Comparison of ENCODE assay signal across 29 cellular contexts in the genomic region with DNA sequence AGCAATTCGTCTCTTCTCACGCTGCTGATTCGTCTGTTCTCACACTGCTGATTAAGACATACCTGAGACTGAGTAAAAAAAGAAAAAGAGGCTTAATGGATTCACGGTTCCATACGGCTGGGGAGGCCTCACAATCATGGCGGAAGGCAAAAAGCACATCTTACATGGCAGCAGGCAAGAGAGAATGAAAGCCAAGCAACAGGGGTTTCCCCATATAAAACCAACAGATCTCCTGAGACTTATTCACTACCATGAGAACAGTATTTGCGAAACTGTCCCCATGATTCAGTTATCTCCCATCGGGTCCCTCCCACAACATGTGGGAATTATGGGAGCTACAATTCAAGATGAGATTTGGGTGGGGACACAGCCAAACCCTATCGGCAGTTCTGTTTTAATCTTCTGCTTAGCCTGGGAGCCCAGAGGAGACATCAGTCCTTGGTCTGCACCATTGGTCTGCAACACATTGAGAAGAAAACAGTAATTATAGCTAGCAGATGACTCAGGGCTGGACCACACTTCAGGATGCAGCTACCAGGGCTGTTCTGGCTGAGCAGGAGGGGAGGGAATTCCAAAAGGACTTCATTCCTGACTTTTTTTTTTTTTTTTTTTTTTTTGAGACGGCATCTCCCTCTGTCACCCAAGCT.
DNase-seq lines count a peak whose midpoint lies in the region; ATAC-seq and TF ChIP-seq lines count a peak whose summit lies in the region.
"Had no signal": no experiment of that assay in that cellular context is flagged by ENCODE, and none has a peak within 500 bp of the region (broad histone marks: within the 10 kb centered on the region; RNA-seq: fewer than 3 reads in every experiment).

No MANE protein-coding gene starts in this region.

- no peak overlapping the region for H2BK20ac ChIP-seq in IMR-90 (ENCODE audit: low read depth, low read length)

- TF ChIP-seq CTCF in AG10803 (conservative IDR thresholded peaks at IDR 0.05; ENCODE audit: low read length) (no peak), IMR-90 (conservative IDR thresholded peaks at IDR 0.05; ENCODE audit: low read depth, low read length) (no peak), choroid plexus epithelial cell (conservative IDR thresholded peaks at IDR 0.05; ENCODE audit: low read depth, low read length) (no peak)
- no peak for TF ChIP-seq CTCF in activated CD8-positive, alpha-beta T cell treated with anti-CD3 and anti-CD28 coated beads for 36 hours (IDR thresholded peaks at IDR 0.05)

- dilution Hi-C loops in IMR-90 (cut with HindIII; ENCODE audit: low sequenced_read_pairs, unreplicated experiment), result no loop called here

- H3K4me3 ChIP-seq in AG10803 (ENCODE audit: low read length) (no peak overlapping the region), IMR-90 (ENCODE audit: insufficient read depth, low read depth, low read length) (no peak overlapping the region), choroid plexus epithelial cell (ENCODE audit: low read depth, low read length) (no peak overlapping the region)
- H3K4me3 ChIP-seq: lung had no signal

- H2BK15ac ChIP-seq in IMR-90 (ENCODE audit: low read depth, low read length), result no peak overlapping the region

- no peak overlapping the region for H2BK120ac ChIP-seq in IMR-90 (ENCODE audit: low read depth, low read length)

- no peaks in the 10 kb centered on the region for H4K20me1 ChIP-seq in IMR-90 (ENCODE audit: insufficient read depth, low read length)

- no peak overlapping the region for H4K8ac ChIP-seq in IMR-90 (ENCODE audit: low read depth in 2 of 2, low read length in 2 of 2)

- 93% methylated on average over 3 of the region's 10 CpGs; no CpG with 5 or more reads in 1 of the 2 experiments for WGBS in IMR-90 (ENCODE audit: extremely low coverage in 2 of 2, insufficient read length in 1 of 2), 2 experiments

- peak; percentile 59 for DNase-seq in AG10803 (ENCODE audit: low read depth)
- DNase-seq in IMR-90, result no peak
- DNase-seq in choroid plexus epithelial cell (ENCODE audit: low read depth), result peak; percentile 17
- peak; percentile 71 for DNase-seq in islet precursor cell
- no peak for DNase-seq in NCI-H128 (lab: John Stamatoyannopoulos, UW; ENCODE audit: unreplicated experiment)
- no peak for DNase-seq in activated T-cell treated with anti-CD3 and anti-CD28 coated beads, Interleukin-2, amount 50 U/mL, for 24 hours
- DNase-seq in activated CD8-positive, alpha-beta T cell treated with anti-CD3 and anti-CD28 coated beads for 36 hours, result no peak
- no peak for DNase-seq in NCI-H524 treated with DMSO at 0.1 percent for 48 hours (lab: John Stamatoyannopoulos, UW)
- DNase-seq: activated CD4-positive, alpha-beta T cell treated with anti-CD3 and anti-CD28 coated beads, Interleukin-2, amount 50 U/mL, for 4 hours; Caco-2; DMS79; GF-D8; GOT3; kidney glomerular epithelial cell; NCI-H1092; NCI-H187; NCI-H2171 treated with DMSO at 0.1 percent for 48 hours; NCI-H524; right cardiac atrium; SHP77; stimulated activated CD4-positive, alpha-beta T cell treated with anti-CD3 and anti-CD28 coated beads, Interleukin-4, amount 100 ng/mL, for 24 hours had no signal

- H3K9me1 ChIP-seq in IMR-90 (ENCODE audit: insufficient read depth, low read length), result peaks cover 25% of the 10 kb centered on the region

- no peak overlapping the region for H3K4me2 ChIP-seq in IMR-90 (ENCODE audit: low read depth, low read length)

- no peak overlapping the region for H3K27ac ChIP-seq in IMR-90 (ENCODE audit: insufficient read depth, low read length)
- H3K27ac ChIP-seq: C4-2B had no signal

- no peaks in the 10 kb centered on the region for H3K36me3 Mint-ChIP-seq in activated T-cell treated with anti-CD3 and anti-CD28 coated beads, Interleukin-2, amount 50 U/mL, for 24 hours (ENCODE audit: low read depth)
- H3K36me3 Mint-ChIP-seq in activated CD8-positive, alpha-beta T cell treated with anti-CD3 and anti-CD28 coated beads for 36 hours (ENCODE audit: low read depth), result peaks cover 18% of the 10 kb centered on the region
- H3K36me3 Mint-ChIP-seq: stimulated activated effector memory CD8-positive, alpha-beta T cell treated with anti-CD3 and anti-CD28 coated beads, Interleukin-12 subunit alpha, Interleukin-12 subunit beta, amount 100 ng/mL, for 72 hours had no signal

- POLR2A ChIA-PET in IMR-90 (lab: Charles Lee; ENCODE audit: unreplicated experiment), result no interaction called here
- POLR2A ChIA-PET in activated CD8-positive, alpha-beta T cell treated with anti-CD3 and anti-CD28 coated beads for 36 hours (lab: Charles Lee), result no interaction called here

- H3K4me1 ChIP-seq in IMR-90 (ENCODE audit: control insufficient read depth, insufficient read depth, low read length), result peaks cover 12% of the 10 kb centered on the region

- peaks cover 16% of the 10 kb centered on the region for H3K27me3 Mint-ChIP-seq in activated T-cell treated with anti-CD3 and anti-CD28 coated beads, Interleukin-2, amount 50 U/mL, for 24 hours
- peaks cover 9% of the 10 kb centered on the region for H3K27me3 Mint-ChIP-seq in activated CD8-positive, alpha-beta T cell treated with anti-CD3 and anti-CD28 coated beads for 36 hours

- peaks cover 50% of the 10 kb centered on the region for H3K4me1 Mint-ChIP-seq in activated T-cell treated with anti-CD3 and anti-CD28 coated beads, Interleukin-2, amount 50 U/mL, for 24 hours (ENCODE audit: low read depth)
- H3K4me1 Mint-ChIP-seq in activated CD8-positive, alpha-beta T cell treated with anti-CD3 and anti-CD28 coated beads for 36 hours (ENCODE audit: low read depth), result peaks cover 40% of the 10 kb centered on the region

- H3K18ac ChIP-seq in IMR-90 (ENCODE audit: low read depth, low read length), result no peak overlapping the region

- intact Hi-C loops in IMR-90 (cut with micrococcal nuclease), result loop anchor here (5.0 kb wide), 3 partner anchors 67 to 173 kb away; a partner anchor contains a TSS
- intact Hi-C loops in activated CD8-positive, alpha-beta T cell treated with anti-CD3 and anti-CD28 coated beads for 36 hours (cut with micrococcal nuclease), result no loop called here

- H2BK5ac ChIP-seq in IMR-90 (ENCODE audit: low read depth, low read length, poor library complexity, severe bottlenecking), result no peak overlapping the region

- 0 out of 2 replicates have a peak overlapping the region, but pooled peaks have one; percentile 7 for H3K4ac ChIP-seq in IMR-90 (ENCODE audit: low read depth, low read length)

- H3K9me3 ChIP-seq in IMR-90 (ENCODE audit: control insufficient read depth, insufficient read depth, low read length), result peaks cover 7% of the 10 kb centered on the region
- H3K9me3 ChIP-seq: Caco-2 had no signal

- no peak overlapping the region for H3K56ac ChIP-seq in IMR-90 (ENCODE audit: extremely low read depth, insufficient read depth, low read length)

- H3K9me3 Mint-ChIP-seq in activated T-cell treated with anti-CD3 and anti-CD28 coated beads, Interleukin-2, amount 50 U/mL, for 24 hours, result peaks cover 15% of the 10 kb centered on the region
- peaks cover 18% of the 10 kb centered on the region for H3K9me3 Mint-ChIP-seq in activated CD8-positive, alpha-beta T cell treated with anti-CD3 and anti-CD28 coated beads for 36 hours

- peaks cover 14 to 38% of the 10 kb centered on the region in 2 experiments; a peak in 3 of 4 replicates for H3K79me1 ChIP-seq in IMR-90 (ENCODE audit: low read depth in 1 of 2, low read length in 2 of 2)

- H3K27ac Mint-ChIP-seq in activated T-cell treated with anti-CD3 and anti-CD28 coated beads, Interleukin-2, amount 50 U/mL, for 24 hours, result no peak overlapping the region
- no peak overlapping the region for H3K27ac Mint-ChIP-seq in activated CD8-positive, alpha-beta T cell treated with anti-CD3 and anti-CD28 coated beads for 36 hours
- H3K27ac Mint-ChIP-seq: activated naive CD4-positive, alpha-beta T cell treated with anti-CD3 and anti-CD28 coated beads, Interleukin-2, amount 50 U/mL, for 72 hours; IgD-negative memory B cell; natural killer cell treated with Interleukin-12 subunit alpha and Interleukin-12 subunit beta and Interleukin-15 and Interleukin-18, amount 100 ng/mL, for 72 hours; stimulated activated effector memory CD8-positive, alpha-beta T cell treated with anti-CD3 and anti-CD28 coated beads, Interleukin-12 subunit alpha, Interleukin-12 subunit beta, amount 100 ng/mL, for 72 hours; type B pancreatic cell had no signal

- CTCF ChIA-PET in IMR-90 (lab: Yijun Ruan, JAX), result no interaction called here
- CTCF ChIA-PET in activated CD8-positive, alpha-beta T cell treated with anti-CD3 and anti-CD28 coated beads for 36 hours (lab: Charles Lee), result no interaction called here

- no peak overlapping the region for H2AFZ ChIP-seq in IMR-90 (replicated peaks; ENCODE audit: low read length, poor library complexity)

- H3K14ac ChIP-seq in IMR-90 (replicated peaks; ENCODE audit: low read depth, low read length), result no peak overlapping the region

- H3K4me3 Mint-ChIP-seq in activated T-cell treated with anti-CD3 and anti-CD28 coated beads, Interleukin-2, amount 50 U/mL, for 24 hours, result no peak overlapping the region
- H3K4me3 Mint-ChIP-seq in activated CD8-positive, alpha-beta T cell treated with anti-CD3 and anti-CD28 coated beads for 36 hours, result no peak overlapping the region
- H3K4me3 Mint-ChIP-seq: natural killer cell treated with Interleukin-12 subunit alpha and Interleukin-12 subunit beta and Interleukin-15 and Interleukin-18, amount 100 ng/mL, for 72 hours; stimulated activated effector memory CD8-positive, alpha-beta T cell treated with anti-CD3 and anti-CD28 coated beads, Interleukin-12 subunit alpha, Interleukin-12 subunit beta, amount 100 ng/mL, for 72 hours; type B pancreatic cell had no signal

- H3K27me3 ChIP-seq in IMR-90 (ENCODE audit: control insufficient read depth, insufficient read depth, low read length), result no peaks in the 10 kb centered on the region

- no peak overlapping the region for H4K91ac ChIP-seq in IMR-90 (ENCODE audit: insufficient read depth, low read depth, low read length)

- no peak overlapping the region for H3K23ac ChIP-seq in IMR-90 (ENCODE audit: low read depth, low read length)

- no peak overlapping the region for H4K5ac ChIP-seq in IMR-90 (ENCODE audit: low read depth, low read length)

- H2AK5ac ChIP-seq in IMR-90 (ENCODE audit: low read depth, low read length), result no peak overlapping the region

- H3K9ac ChIP-seq in IMR-90 (ENCODE audit: low read depth, low read length), result no peak overlapping the region

- peaks cover 38% of the 10 kb centered on the region for H3K36me3 ChIP-seq in IMR-90 (ENCODE audit: control insufficient read depth, insufficient read depth, low read length)

- BruUV-seq in IMR-90 (replicated peaks; lab: Mats Ljungman, UMichigan), result no TSS peak

- no peak for TF ChIP-seq POLR2A in IMR-90 (IDR thresholded peaks at IDR 0.05; ENCODE audit: low read depth, low read length)

- in situ Hi-C loops in IMR-90 (cut with MboI; ENCODE audit: low sequenced_read_pairs), result no loop called here

- H2AK9ac ChIP-seq in IMR-90 (replicated peaks; ENCODE audit: low read depth, low read length, poor library complexity), result no peak overlapping the region

- peak; percentile 53 for ATAC-seq in IMR-90 (ENCODE audit: low read depth)
- ATAC-seq in activated CD8-positive, alpha-beta T cell treated with anti-CD3 and anti-CD28 coated beads for 36 hours, result no peak
- ATAC-seq: activated naive CD4-positive, alpha-beta T cell treated with anti-CD3 and anti-CD28 coated beads, Interleukin-2, amount 50 U/mL, for 72 hours; natural killer cell treated with Interleukin-12 subunit alpha and Interleukin-12 subunit beta and Interleukin-15 and Interleukin-18, amount 100 ng/mL, for 72 hours; Panc1; right cardiac atrium; stimulated activated effector memory CD8-positive, alpha-beta T cell treated with anti-CD3 and anti-CD28 coated beads, Interleukin-12 subunit alpha, Interleukin-12 subunit beta, amount 100 ng/mL, for 72 hours had no signal

- no peak for TF ChIP-seq RAD21 in IMR-90 (IDR thresholded peaks at IDR 0.05; ENCODE audit: low read length)

Comparison
In these comparisons a context has a peak if more than half of its experiments do, and no peak if none do; other contexts are left out.
1. DNase-seq: peak in AG10803 (single experiment), choroid plexus epithelial cell (single experiment) and islet precursor cell (single experiment); none in IMR-90 (single experiment), NCI-H128 (single experiment), activated T-cell treated with anti-CD3 and anti-CD28 coated beads, Interleukin-2, amount 50 U/mL, for 24 hours (single experiment), activated CD8-positive, alpha-beta T cell treated with anti-CD3 and anti-CD28 coated beads for 36 hours (single experiment) and NCI-H524 treated with DMSO at 0.1 percent for 48 hours (single experiment).